15 cellular contexts compared by ENCODE assay signal in the genomic region with DNA sequence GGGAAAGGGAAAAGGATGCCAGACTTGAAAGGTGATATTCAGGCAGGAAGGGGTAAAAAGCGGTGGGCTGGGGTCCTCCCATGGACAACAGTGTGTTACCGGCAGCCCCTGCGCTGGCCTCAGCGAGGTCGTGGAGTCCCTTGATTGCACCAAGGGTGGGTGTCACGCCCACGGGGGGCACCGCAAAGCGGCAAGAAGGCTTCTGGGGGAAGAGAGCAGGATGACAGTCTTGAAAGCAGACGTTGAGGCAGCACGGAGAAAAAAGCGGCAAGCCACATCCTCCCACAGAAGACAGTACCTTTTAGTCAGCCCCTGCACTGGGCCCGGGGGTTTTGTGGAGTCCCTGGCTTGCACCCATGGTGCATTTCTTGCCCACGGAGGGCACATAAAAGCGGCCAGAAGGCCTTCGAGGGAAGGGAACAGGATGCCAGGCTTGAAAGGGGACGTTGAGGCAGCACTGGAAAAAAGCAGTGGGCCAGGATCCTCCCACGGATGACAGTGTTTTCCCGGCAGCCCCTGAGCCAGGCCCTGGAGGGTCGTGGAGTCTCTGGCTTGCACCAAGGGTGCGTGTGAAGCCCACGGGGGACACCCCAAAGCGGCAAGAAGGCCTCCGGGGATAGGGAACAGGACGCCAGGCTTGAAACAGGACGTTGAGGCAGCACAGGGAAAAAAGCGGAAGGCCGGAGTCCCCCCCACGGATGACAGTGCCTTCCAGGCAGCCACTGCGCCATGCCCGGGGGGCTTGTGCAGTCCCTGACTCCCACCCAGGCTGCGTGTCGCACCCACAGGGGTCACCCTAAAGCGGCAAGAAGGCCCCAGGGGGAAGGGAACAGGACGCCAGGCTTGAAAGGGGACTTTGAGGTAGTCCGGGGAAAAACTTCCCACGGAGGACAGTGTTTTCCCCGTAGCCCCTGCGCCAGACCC.
"Had no signal": no experiment of that assay in that cellular context is flagged by ENCODE, and none has a peak within 500 bp of the region (broad histone marks: within the 10 kb centered on the region; RNA-seq: fewer than 3 reads in every experiment).

No MANE protein-coding gene starts in this region.

- H3K4me3 ChIP-seq: lung, smooth muscle cell had no signal

- H3K36me3 Mint-ChIP-seq: immature natural killer cell; naive thymus-derived CD4-positive, alpha-beta T cell had no signal

- H3K27ac ChIP-seq: foreskin keratinocyte, neutrophil had no signal

- H3K27me3 Mint-ChIP-seq: dendritic cell treated with granulocyte-macrophage colony-stimulating factor and Interleukin-4, amounts not matched to agents 40 ng/mL and 50 ng/mL, for 4 days had no signal

- H3K27ac Mint-ChIP-seq: dendritic cell treated with granulocyte-macrophage colony-stimulating factor and Interleukin-4, amounts not matched to agents 40 ng/mL and 50 ng/mL, for 4 days; effector memory CD8-positive, alpha-beta T cell; immature natural killer cell; naive thymus-derived CD4-positive, alpha-beta T cell; nephron progenitor cell had no signal

- DNase-seq: effector memory CD8-positive, alpha-beta T cell; foreskin keratinocyte; immature natural killer cell; left colon; left ventricle myocardium superior; mesenchymal stem cell; naive thymus-derived CD4-positive, alpha-beta T cell; nephron progenitor cell; stimulated activated CD4-positive, alpha-beta T cell treated with anti-CD3 and anti-CD28 coated beads, Interleukin-2, amount 100 ng/mL, for 48 hours; stimulated activated naive CD4-positive, alpha-beta T cell treated with Interleukin-2 at 50 U/mL for 16 hours; trophoblast cell had no signal

- H3K4me1 Mint-ChIP-seq: immature natural killer cell; naive thymus-derived CD4-positive, alpha-beta T cell; nephron progenitor cell had no signal

- H3K27me3 ChIP-seq: foreskin keratinocyte, neutrophil had no signal

- H3K9me3 Mint-ChIP-seq: effector memory CD8-positive, alpha-beta T cell had no signal

- H3K4me2 ChIP-seq: smooth muscle cell had no signal

- H3K36me3 ChIP-seq: neutrophil had no signal

- H3K4me3 Mint-ChIP-seq: dendritic cell treated with granulocyte-macrophage colony-stimulating factor and Interleukin-4, amounts not matched to agents 40 ng/mL and 50 ng/mL, for 4 days; effector memory CD8-positive, alpha-beta T cell; immature natural killer cell; naive thymus-derived CD4-positive, alpha-beta T cell; nephron progenitor cell had no signal

- H3K4me1 ChIP-seq: foreskin keratinocyte had no signal

- ATAC-seq: effector memory CD8-positive, alpha-beta T cell; foreskin keratinocyte; left colon; left ventricle myocardium superior; naive thymus-derived CD4-positive, alpha-beta T cell had no signal
